ENCODE assay signal across 11 cellular contexts in the genomic region with DNA sequence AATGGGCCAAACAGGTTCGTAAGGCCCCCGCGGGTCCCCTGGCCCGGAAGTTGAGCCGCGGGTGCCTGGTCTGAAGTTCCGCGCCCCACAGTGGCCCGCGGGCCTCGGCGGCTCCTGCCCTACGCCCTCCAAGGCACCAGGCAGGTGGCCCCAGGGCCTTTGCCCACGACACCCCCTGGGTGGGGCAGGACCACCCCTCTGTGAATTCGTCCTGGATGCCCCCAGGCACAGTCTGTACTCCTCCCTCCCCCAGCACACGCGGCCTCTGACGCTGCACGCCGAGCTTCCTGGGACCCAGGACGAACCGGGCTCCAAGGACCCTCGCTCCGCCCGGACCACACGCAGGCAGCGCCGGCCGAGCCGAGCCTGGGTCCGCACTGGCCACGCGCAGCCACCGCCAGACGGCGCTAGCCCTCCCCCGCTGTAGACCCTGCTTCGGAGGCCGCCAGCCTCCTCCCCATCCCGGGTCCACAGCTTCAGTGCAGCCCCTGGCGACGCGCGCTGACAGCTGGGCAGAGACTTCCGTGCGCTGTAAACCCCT. TPM values are rescaled to one million over a fixed set of nuclear protein-coding genes. Genes with fewer than 3 reads are reported as not detected.
DNase-seq lines count a peak whose midpoint lies in the region; ATAC-seq, FAIRE-seq and TF ChIP-seq lines count a peak whose summit lies in the region.
"Had no signal": no experiment of that assay in that cellular context is flagged by ENCODE, and none has a peak within 500 bp of the region (broad histone marks: within the 10 kb centered on the region; RNA-seq: fewer than 3 reads in every experiment).

No MANE protein-coding gene starts in this region.

- CTCF ChIA-PET in Caco-2 (lab: Charles Lee) = no interaction called here

- no peaks in the 10 kb centered on the region for H3K9me3 Mint-ChIP-seq in Caco-2 (ENCODE audit: unreplicated experiment)

- TF ChIP-seq RAD21 in neural cell (conservative IDR thresholded peaks at IDR 0.05) = peak; percentile 73

- no peak for DNase-seq in D721Med (ENCODE audit: insufficient read length, low spot score)
- no peak for DNase-seq in LNCaP clone FGC (ENCODE audit: low read depth)
- no peak for DNase-seq in bronchial epithelial cell (ENCODE audit: low read depth)
- DNase-seq in central memory CD4-positive, alpha-beta T cell = no peak
- no peak for DNase-seq in Caco-2
- no peak for DNase-seq in tibial nerve (ENCODE audit: low spot score in 2 of 2)
- DNase-seq: activated CD4-positive, CD25-positive, alpha-beta regulatory T cell treated with anti-CD3 and anti-CD28 coated beads, Interleukin-2, amount 50 U/mL, for 72 hours; effector CD8-positive, alpha-beta T cell; NCI-H446 treated with DMSO at 0.1 percent for 48 hours had no signal

- TF ChIP-seq POLR2A in tibial nerve (IDR thresholded peaks at IDR 0.05) = no peak

- TF ChIP-seq CTCF in D721Med (IDR thresholded peaks at IDR 0.05; ENCODE audit: insufficient read depth, missing control alignments) (peak; percentile 24), LNCaP clone FGC (IDR thresholded peaks at IDR 0.05; ENCODE audit: control insufficient read depth, extremely low read depth, insufficient read depth) (peak; percentile 75), bronchial epithelial cell (IDR thresholded peaks at IDR 0.05; ENCODE audit: insufficient read depth, low read length, severe bottlenecking) (peak; percentile 18), neural cell (IDR thresholded peaks at IDR 0.05; ENCODE audit: poor library complexity, severe bottlenecking) (peak; percentile 77), Caco-2 (IDR thresholded peaks at IDR 0.05; ENCODE audit: insufficient read depth in 1 of 2, low read depth in 1 of 2, low read length in 1 of 2, severe bottlenecking in 1 of 2, unreplicated experiment in 1 of 2) (no peak), tibial nerve (IDR thresholded peaks at IDR 0.05) (peak in 2 of 5 experiments; percentile 10 to 46)

- TF ChIP-seq EP300 in neural cell (conservative IDR thresholded peaks at IDR 0.05; ENCODE audit: poor library complexity, severe bottlenecking) (no peak), tibial nerve (IDR thresholded peaks at IDR 0.05) (no peak)

- H3K4me1 Mint-ChIP-seq in Caco-2 (ENCODE audit: low read depth, unreplicated experiment) = no peaks in the 10 kb centered on the region

- H3K36me3 Mint-ChIP-seq in Caco-2 (ENCODE audit: insufficient read depth, unreplicated experiment) = no peaks in the 10 kb centered on the region

- no peaks in the 10 kb centered on the region for H3K9me2 ChIP-seq in neural cell (ENCODE audit: insufficient read depth, low read length)

- FAIRE-seq in D721Med (lab: Jason Lieb, UNC) = no peak
- no peak for FAIRE-seq in bronchial epithelial cell (lab: Jason Lieb, UNC)

- ATAC-seq in HG03095 (IDR thresholded peaks at IDR 0.05; ENCODE audit: unreplicated experiment) = no peak

- peaks cover 5% of the 10 kb centered on the region for H3K27me3 ChIP-seq in bronchial epithelial cell (ENCODE audit: control insufficient read depth, insufficient read depth, low read length)
- peaks cover 34% of the 10 kb centered on the region for H3K27me3 ChIP-seq in neural cell (ENCODE audit: insufficient read depth, low read depth, low read length)
- H3K27me3 ChIP-seq in Caco-2 (replicated peaks; ENCODE audit: control insufficient read depth, insufficient read depth, low read length) = no peaks in the 10 kb centered on the region
- peaks cover 0 to 42% of the 10 kb centered on the region in 2 donors for H3K27me3 ChIP-seq in tibial nerve

- BruUV-seq in Caco-2 (replicated peaks; lab: Mats Ljungman, UMichigan) = no TSS peak

- peak overlapping the region; percentile 38 for H3K4me3 ChIP-seq in LNCaP clone FGC (ENCODE audit: low read depth, low read length)
- H3K4me3 ChIP-seq in bronchial epithelial cell (ENCODE audit: low read depth, low read length) = no peak overlapping the region
- peak overlapping the region; percentile 61 for H3K4me3 ChIP-seq in neural cell (ENCODE audit: low read length)
- H3K4me3 ChIP-seq in Caco-2 (ENCODE audit: low read depth, low read length) = no peak overlapping the region
- H3K4me3 ChIP-seq in tibial nerve = peak overlapping the region in 2 of 4 donors; percentile 16 to 38

- no peak overlapping the region for H3K9ac ChIP-seq in neural cell (ENCODE audit: low read length)

- no peak overlapping the region for H3K27ac ChIP-seq in neural cell (ENCODE audit: low read length)
- no peak overlapping the region for H3K27ac ChIP-seq in tibial nerve

- no peaks in the 10 kb centered on the region for H3K9me3 ChIP-seq in neural cell (ENCODE audit: low read length)
- 0 out of 2 replicates have a peak, but pooled peaks cover 5% of the 10 kb centered on the region for H3K9me3 ChIP-seq in Caco-2
- no peaks in the 10 kb centered on the region for H3K9me3 ChIP-seq in tibial nerve

- no peaks in the 10 kb centered on the region for H3K36me3 ChIP-seq in bronchial epithelial cell (ENCODE audit: control insufficient read depth, insufficient read depth, low read length)
- no peaks in the 10 kb centered on the region for H3K36me3 ChIP-seq in neural cell (ENCODE audit: insufficient read depth, low read length)
- H3K36me3 ChIP-seq in Caco-2 (ENCODE audit: control insufficient read depth, insufficient read depth, low read length) = no peaks in the 10 kb centered on the region
- no peaks in the 10 kb centered on the region for H3K36me3 ChIP-seq in tibial nerve

- no peaks in the 10 kb centered on the region for H3K79me2 ChIP-seq in neural cell (replicated peaks; ENCODE audit: insufficient read depth, low read length)

- H2AFZ ChIP-seq in neural cell (ENCODE audit: low read depth, low read length) = no peak overlapping the region

- H3K27me3 Mint-ChIP-seq in Caco-2 (ENCODE audit: insufficient read depth, unreplicated experiment) = no peaks in the 10 kb centered on the region

- H3K27ac Mint-ChIP-seq in Caco-2 (ENCODE audit: unreplicated experiment) = no peak overlapping the region

- no peaks in the 10 kb centered on the region for H3F3A ChIP-seq in neural cell (ENCODE audit: insufficient read depth, low read length, poor library complexity, severe bottlenecking)

- H3K4me3 Mint-ChIP-seq in Caco-2 (ENCODE audit: unreplicated experiment) = no peak overlapping the region

- H4K20me1 ChIP-seq in neural cell (ENCODE audit: insufficient read depth) = no peaks in the 10 kb centered on the region

- H3K4me2 ChIP-seq in neural cell (ENCODE audit: low read length) = no peak overlapping the region

- POLR2A ChIA-PET in Caco-2 (lab: Charles Lee) = no interaction called here

- WGBS in tibial nerve, 2 donors = 1 to 4% methylated on average over 19 to 44 of the region's 46 CpGs

- intact Hi-C loops in Caco-2 (cut with micrococcal nuclease; ENCODE audit: unreplicated experiment) = no loop called here

- H3K4me1 ChIP-seq in Caco-2 = no peaks in the 10 kb centered on the region
- peaks cover 0 to 19% (median 0%) of the 10 kb centered on the region in 4 donors for H3K4me1 ChIP-seq in tibial nerve

TF ChIP-seq in neural cell, 6 proteins besides CTCF, POLR2A, EP300 and RAD21:
- TF ChIP-seq MXI1 (conservative IDR thresholded peaks at IDR 0.05; ENCODE audit: poor library complexity, severe bottlenecking) (no peak), EZH2 (IDR thresholded peaks at IDR 0.05; ENCODE audit: borderline replicate concordance, insufficient read depth, low read length, poor library complexity, severe bottlenecking) (no peak), POLR2AphosphoS5 (IDR thresholded peaks at IDR 0.05) (no peak), TAF1 (IDR thresholded peaks at IDR 0.05; ENCODE audit: low read depth) (peak; percentile 4), SMC3 (conservative IDR thresholded peaks at IDR 0.05; ENCODE audit: poor library complexity) (peak; percentile 84)
- TF ChIP-seq, protein P1, sequence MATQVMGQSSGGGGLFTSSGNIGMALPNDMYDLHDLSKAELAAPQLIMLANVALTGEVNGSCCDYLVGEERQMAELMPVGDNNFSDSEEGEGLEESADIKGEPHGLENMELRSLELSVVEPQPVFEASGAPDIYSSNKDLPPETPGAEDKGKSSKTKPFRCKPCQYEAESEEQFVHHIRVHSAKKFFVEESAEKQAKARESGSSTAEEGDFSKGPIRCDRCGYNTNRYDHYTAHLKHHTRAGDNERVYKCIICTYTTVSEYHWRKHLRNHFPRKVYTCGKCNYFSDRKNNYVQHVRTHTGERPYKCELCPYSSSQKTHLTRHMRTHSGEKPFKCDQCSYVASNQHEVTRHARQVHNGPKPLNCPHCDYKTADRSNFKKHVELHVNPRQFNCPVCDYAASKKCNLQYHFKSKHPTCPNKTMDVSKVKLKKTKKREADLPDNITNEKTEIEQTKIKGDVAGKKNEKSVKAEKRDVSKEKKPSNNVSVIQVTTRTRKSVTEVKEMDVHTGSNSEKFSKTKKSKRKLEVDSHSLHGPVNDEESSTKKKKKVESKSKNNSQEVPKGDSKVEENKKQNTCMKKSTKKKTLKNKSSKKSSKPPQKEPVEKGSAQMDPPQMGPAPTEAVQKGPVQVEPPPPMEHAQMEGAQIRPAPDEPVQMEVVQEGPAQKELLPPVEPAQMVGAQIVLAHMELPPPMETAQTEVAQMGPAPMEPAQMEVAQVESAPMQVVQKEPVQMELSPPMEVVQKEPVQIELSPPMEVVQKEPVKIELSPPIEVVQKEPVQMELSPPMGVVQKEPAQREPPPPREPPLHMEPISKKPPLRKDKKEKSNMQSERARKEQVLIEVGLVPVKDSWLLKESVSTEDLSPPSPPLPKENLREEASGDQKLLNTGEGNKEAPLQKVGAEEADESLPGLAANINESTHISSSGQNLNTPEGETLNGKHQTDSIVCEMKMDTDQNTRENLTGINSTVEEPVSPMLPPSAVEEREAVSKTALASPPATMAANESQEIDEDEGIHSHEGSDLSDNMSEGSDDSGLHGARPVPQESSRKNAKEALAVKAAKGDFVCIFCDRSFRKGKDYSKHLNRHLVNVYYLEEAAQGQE (IDR thresholded peaks at IDR 0.05; ENCODE audit: borderline replicate concordance) = no peak

RNA-seq across cellular contexts. Expression of a gene that starts 0.8 kb away (rescaled TPM):
- total RNA-seq in bronchial epithelial cell (not detected in 2 replicates), Caco-2 (2022) (not detected in 2 replicates), tibial nerve (1 to 10 TPM in 1 of 4 donors, under 1 TPM in 1, not detected in 2; 0.42 to 1.3 TPM)
- 0.53 TPM in 1 of 2 replicates, not detected in the other for polyA plus RNA-seq in neural cell
- 0.24 and 0.58 TPM in 2 replicates for polyA minus RNA-seq in neural cell

Comparison
In these comparisons a context has a peak if more than half of its experiments do, and no peak if none do; other contexts are left out.
1. CTCF ChIP-seq: peak in D721Med (single experiment), LNCaP clone FGC (single experiment), bronchial epithelial cell (single experiment) and neural cell (single experiment); none in Caco-2 (0 of 2).
2. H3K4me3 ChIP-seq: peak in LNCaP clone FGC (single experiment) and neural cell (single experiment); none in bronchial epithelial cell (single experiment) and Caco-2 (single experiment).